ENCODE assay signal across 12 cellular contexts in the genomic region with DNA sequence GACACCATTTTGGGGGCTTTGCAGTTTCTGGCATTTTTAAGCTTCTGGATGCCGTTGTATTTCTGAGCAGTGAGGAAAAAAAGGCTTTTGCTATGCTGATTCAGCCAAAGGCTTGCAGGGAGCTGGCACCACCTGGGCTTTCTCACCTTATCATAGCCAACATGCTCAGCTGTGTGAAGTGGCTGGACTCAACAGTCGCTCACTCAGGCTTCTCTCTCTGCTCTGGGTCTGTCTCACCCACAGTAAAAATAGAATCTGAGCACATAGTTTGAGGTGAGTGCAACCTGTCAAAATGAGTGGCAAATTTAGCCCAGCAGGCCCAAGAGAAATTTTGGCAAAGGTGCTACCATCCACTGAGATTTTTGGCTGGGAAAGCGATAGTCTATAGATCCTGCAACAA. TPM values are rescaled to one million over a fixed set of nuclear protein-coding genes. Genes with fewer than 3 reads are reported as not detected.
DNase-seq lines count a peak whose midpoint lies in the region; ATAC-seq lines count a peak whose summit lies in the region.
"Not testable (repeated sequence)": the region's sequence is repeated elsewhere in the genome, so short reads cannot be mapped to it uniquely, and the experiment has no call there.
"Had no signal": no experiment of that assay in that cellular context is flagged by ENCODE, and none has a peak within 500 bp of the region (broad histone marks: within the 10 kb centered on the region; RNA-seq: fewer than 3 reads in every experiment).

No MANE protein-coding gene starts in this region.

- DNase-seq in left ventricle myocardium superior = not testable (repeated sequence)

- intact Hi-C loops in left ventricle myocardium superior (cut with micrococcal nuclease) = not testable (repeated sequence)

- peak; percentile 97 for ATAC-seq in left ventricle myocardium superior

RNA-seq across cellular contexts. Expression of a gene that starts 59.5 kb away (rescaled TPM):
- not detected for total RNA-seq in left ventricle myocardium superior
- total RNA-seq: A172; A673; B cell; Caco-2; Calu3; CD4-positive, alpha-beta memory T cell; CD4-positive, alpha-beta T cell; CD4-positive, CD25-positive, alpha-beta regulatory T cell; CD8-positive, alpha-beta memory T cell; CD8-positive, alpha-beta T cell; Daoy had no signal
